Comparison of ENCODE assay signal across 18 cellular contexts in the genomic region with DNA sequence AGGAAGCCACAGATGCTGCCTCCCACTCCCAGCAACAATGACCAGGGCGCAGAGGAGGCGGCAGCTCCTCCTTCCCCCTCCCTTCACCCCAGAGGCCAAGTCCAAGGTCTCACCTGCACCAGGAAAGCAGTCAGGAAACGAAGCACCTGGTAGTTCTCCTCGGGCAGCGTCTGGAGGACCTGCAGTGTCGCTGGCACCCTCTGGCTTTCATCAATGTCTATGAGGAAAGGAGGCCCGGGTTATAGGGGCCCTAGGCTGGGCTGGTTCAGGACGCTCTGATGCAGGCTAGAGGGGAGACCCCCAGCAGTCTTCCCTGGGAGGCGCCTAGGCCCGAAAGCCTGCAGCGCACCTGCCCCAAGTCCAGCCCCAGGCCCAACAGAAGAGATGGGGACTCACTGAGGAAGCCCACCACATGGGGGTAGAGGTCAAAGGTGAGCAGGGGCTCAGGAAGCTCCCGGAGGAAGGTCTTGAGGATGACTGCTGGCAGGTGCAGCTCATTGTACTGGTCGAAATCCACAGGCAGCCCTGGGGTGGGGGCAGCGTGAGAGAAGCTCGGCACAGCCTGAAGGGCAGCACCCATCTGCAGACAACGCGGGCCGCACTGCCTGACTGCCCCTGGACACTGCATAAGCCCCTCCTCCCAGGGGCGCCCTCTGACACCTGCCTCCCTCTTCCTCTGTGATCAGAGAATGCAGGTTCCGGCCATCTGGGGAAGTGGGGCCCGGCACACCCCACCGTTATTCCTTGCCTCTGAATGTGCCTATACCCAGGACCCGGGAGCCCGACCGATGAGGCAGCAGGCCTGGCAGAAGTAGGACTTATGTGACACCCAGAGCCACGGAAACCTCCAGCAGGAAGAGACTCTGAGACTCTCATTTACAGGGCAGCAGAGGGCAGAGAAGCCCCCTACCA. TPM values are rescaled to one million over a fixed set of nuclear protein-coding genes. Genes with fewer than 3 reads are reported as not detected.
"Had no signal": no experiment of that assay in that cellular context is flagged by ENCODE, and none has a peak within 500 bp of the region (broad histone marks: within the 10 kb centered on the region; RNA-seq: fewer than 3 reads in every experiment).

No MANE protein-coding gene starts in this region.

- DNase-seq: activated CD4-positive, alpha-beta T cell treated with anti-CD3 and anti-CD28 coated beads for 1 hour; activated CD4-positive, alpha-beta T cell treated with anti-CD3 and anti-CD28 coated beads, Interleukin-2, amount 50 U/mL, for 1 hour; activated gamma-delta T cell treated with Interleukin-2 at 50 U/mL for 16 hours; activated naive CD8-positive, alpha-beta T cell treated with anti-CD3 and anti-CD28 coated beads, Interleukin-2, amount 10 ng/mL, durations not matched to agents 7 days and 5 days; activated T-cell treated with anti-CD3 and anti-CD28 coated beads, Interleukin-2, amount 50 U/mL, for 1 hour; amygdala; effector CD8-positive, alpha-beta T cell; erythroblast; foreskin fibroblast; retina; stimulated activated CD4-positive, alpha-beta T cell treated with anti-CD3 and anti-CD28 coated beads, Interleukin-4, amount 100 ng/mL, for 24 hours; stimulated activated naive CD8-positive, alpha-beta T cell treated with anti-CD3 and anti-CD28 coated beads, Interleukin-15, Interleukin-2, amounts not matched to agents 100 U/mL and 50 U/mL, for 24 hours; T-helper 1 cell; thyroid gland had no signal

- H3K27me3 ChIP-seq: thyroid gland had no signal

- H3K27ac ChIP-seq: thyroid gland had no signal

- H3K4me3 ChIP-seq: thyroid gland had no signal

- H3K9me3 ChIP-seq: thyroid gland had no signal

RNA-seq across cellular contexts. Expression of a gene that starts 39.5 kb away (rescaled TPM):
- total RNA-seq: activated naive CD8-positive, alpha-beta T cell treated with anti-CD3 and anti-CD28 coated beads, Interleukin-2, amount 10 ng/mL, durations not matched to agents 7 days and 5 days; fibroblast of lung; kidney epithelial cell; subcutaneous adipose tissue; thyroid gland; urinary bladder had no signal
- polyA plus RNA-seq: fibroblast of lung had no signal
